Comparison of ENCODE assay signal across 8 cellular contexts in genomic region chr15:92625297-92625980, GRCh38. TPM values are rescaled to one million over a fixed set of nuclear protein-coding genes. Genes with fewer than 3 reads are reported as not detected.
DNase-seq lines count a peak whose midpoint lies in the region; ATAC-seq, FAIRE-seq and TF ChIP-seq lines count a peak whose summit lies in the region.

No MANE protein-coding gene starts in this region.

- no peak for FAIRE-seq in D721Med (lab: Jason Lieb, UNC)

- H3K4me3 Mint-ChIP-seq in T-helper 17 cell, result no peak overlapping the region

- H3K4me3 ChIP-seq in kidney epithelial cell (ENCODE audit: low read depth, low read length), result no peak overlapping the region

- H3K36me3 Mint-ChIP-seq in T-helper 17 cell (ENCODE audit: low read depth), result no peaks in the 10 kb centered on the region

- DNase-seq in H4 (ENCODE audit: low spot score) (peak; percentile 51), T-helper 17 cell (no peak), kidney epithelial cell (ENCODE audit: low read depth) (peak; percentile 54), nucleus accumbens (lab: John Stamatoyannopoulos, UW) (no peak), NCI-H187 treated with DMSO at 0.1 percent for 48 hours (lab: John Stamatoyannopoulos, UW) (no peak), NCI-H446 treated with DMSO at 0.1 percent for 48 hours (lab: John Stamatoyannopoulos, UW) (no peak), D721Med (ENCODE audit: insufficient read length, low spot score) (no peak)

- peaks cover 6% of the 10 kb centered on the region for H3K4me1 Mint-ChIP-seq in T-helper 17 cell

- no peaks in the 10 kb centered on the region for H3K36me3 ChIP-seq in kidney epithelial cell (ENCODE audit: control insufficient read depth, insufficient read depth, low read length)

- ATAC-seq in GM18517 (IDR thresholded peaks at IDR 0.05; ENCODE audit: unreplicated experiment) (peak; percentile 71), T-helper 17 cell (peak; percentile 37)

- H3K9me3 ChIP-seq in T-helper 17 cell (ENCODE audit: control insufficient read depth, low read length, poor library complexity, severe bottlenecking), result no peaks in the 10 kb centered on the region

- H3K27me3 ChIP-seq in kidney epithelial cell (ENCODE audit: control insufficient read depth, insufficient read depth, low read length), result no peaks in the 10 kb centered on the region

- H3K27ac Mint-ChIP-seq in T-helper 17 cell, result no peak overlapping the region

- peaks cover 11% of the 10 kb centered on the region for H3K27me3 Mint-ChIP-seq in T-helper 17 cell

- no peak for TF ChIP-seq CTCF in kidney epithelial cell (IDR thresholded peaks at IDR 0.05; ENCODE audit: insufficient read depth, low read length, poor library complexity, severe bottlenecking)
- TF ChIP-seq CTCF in D721Med (IDR thresholded peaks at IDR 0.05; ENCODE audit: insufficient read depth, missing control alignments), result no peak

RNA-seq across cellular contexts. Expression of gene FAM174B, which starts 30.1 kb away (rescaled TPM):
- 0.06 and 0.14 TPM in 2 replicates for total RNA-seq in H4 (2014; rRNA removed; shearing (Covaris generic))
- 1 to 10 TPM; 3.5 to 4.3 TPM for total RNA-seq in T-helper 17 cell
- total RNA-seq in kidney epithelial cell, result 16.6 and 18.9 TPM in 2 replicates

Comparison
In these comparisons a context has a peak if more than half of its experiments do, and no peak if none do; other contexts are left out.
1. DNase-seq: peak in H4 (single experiment) and kidney epithelial cell (single experiment); none in T-helper 17 cell (0 of 3), nucleus accumbens (0 of 56), NCI-H187 treated with DMSO at 0.1 percent for 48 hours (single experiment), NCI-H446 treated with DMSO at 0.1 percent for 48 hours (single experiment) and D721Med (single experiment).